9 cellular contexts compared by ENCODE assay signal in genomic region chr5:135135530-135136201, GRCh38.
DNase-seq lines count a peak whose midpoint lies in the region; ATAC-seq and TF ChIP-seq lines count a peak whose summit lies in the region.
"Had no signal": no experiment of that assay in that cellular context is flagged by ENCODE, and none has a peak within 500 bp of the region (broad histone marks: within the 10 kb centered on the region; RNA-seq: fewer than 3 reads in every experiment).

No MANE protein-coding gene starts in this region.

- H3K27me3 ChIP-seq in sigmoid colon (no peaks in the 10 kb centered on the region), MM.1S (replicated peaks; ENCODE audit: insufficient read depth, low read length) (no peaks in the 10 kb centered on the region)

- no peaks in the 10 kb centered on the region for H4K20me1 ChIP-seq in MM.1S (ENCODE audit: insufficient read depth, low read length)

- DNase-seq in GM03348 (ENCODE audit: low spot score) (peak; percentile 74), NCI-H69 (lab: John Stamatoyannopoulos, UW) (peak; percentile 79), epithelial cell of prostate (ENCODE audit: low read depth, low spot score) (no peak), sigmoid colon (peak; percentile 81), MM.1S (no peak), HEK293T (ENCODE audit: extremely low spot score) (no peak)
- DNase-seq in activated CD4-positive, alpha-beta T cell treated with anti-CD3 and anti-CD28 coated beads, Interleukin-2, amount 50 U/mL, for 48 hours, result no peak
- DNase-seq: effector memory CD8-positive, alpha-beta T cell had no signal

- POLR2A ChIA-PET in HEK293T (lab: Yijun Ruan, JAX), result no interaction called here

- no peaks in the 10 kb centered on the region for H3K9me3 ChIP-seq in sigmoid colon
- no peaks in the 10 kb centered on the region for H3K9me3 ChIP-seq in MM.1S (replicated peaks; ENCODE audit: insufficient read depth, low read length)

- CTCF ChIA-PET in HEK293T (lab: Yijun Ruan, JAX), result no interaction called here

- no peak overlapping the region for H3K4me3 ChIP-seq in sigmoid colon
- no peak overlapping the region for H3K4me3 ChIP-seq in MM.1S (ENCODE audit: low read length)

- no peak for TF ChIP-seq POLR2A in sigmoid colon (IDR thresholded peaks at IDR 0.05)

- ATAC-seq in GM21390 (IDR thresholded peaks at IDR 0.05; ENCODE audit: unreplicated experiment), result no peak
- ATAC-seq: effector memory CD8-positive, alpha-beta T cell had no signal

- 17 to 61% methylated on average over 12 of the region's 12 CpGs for WGBS in sigmoid colon, 2 donors

- no peaks in the 10 kb centered on the region for H3K36me3 ChIP-seq in sigmoid colon
- H3K36me3 ChIP-seq in MM.1S (replicated peaks; ENCODE audit: insufficient read depth, low read length), result no peaks in the 10 kb centered on the region

- TF ChIP-seq EP300 in sigmoid colon (IDR thresholded peaks at IDR 0.05), result no peak

- no peaks in the 10 kb centered on the region for H3K9me2 ChIP-seq in MM.1S (replicated peaks; ENCODE audit: insufficient read depth, low read length)

- no peaks in the 10 kb centered on the region for H3F3A ChIP-seq in MM.1S (ENCODE audit: insufficient read depth, low read length)

- no peak overlapping the region for H3K9ac ChIP-seq in MM.1S (ENCODE audit: low read length)

- H3K4me1 ChIP-seq in sigmoid colon, result peaks cover 0 to 47% (median 35%) of the 10 kb centered on the region in 4 donors
- no peaks in the 10 kb centered on the region for H3K4me1 ChIP-seq in MM.1S (ENCODE audit: low read length)

- H3K4me2 ChIP-seq in MM.1S (ENCODE audit: low read depth, low read length), result no peak overlapping the region

- peak overlapping the region; percentile 59 for H3K27ac ChIP-seq in epithelial cell of prostate
- no peak overlapping the region for H3K27ac ChIP-seq in sigmoid colon
- no peak overlapping the region for H3K27ac ChIP-seq in MM.1S (ENCODE audit: low read length)

- H3K79me2 ChIP-seq in MM.1S (ENCODE audit: low read length), result no peaks in the 10 kb centered on the region

- intact Hi-C loops in sigmoid colon (cut with DNase I), result no loop called here

- no peak overlapping the region for H2AFZ ChIP-seq in MM.1S (ENCODE audit: low read length)

- TF ChIP-seq CTCF in sigmoid colon (IDR thresholded peaks at IDR 0.05) (no peak), MM.1S (IDR thresholded peaks at IDR 0.05; ENCODE audit: low read length) (no peak)

TF ChIP-seq in HEK293T, 16 proteins besides CTCF, POLR2A, EP300 and RAD21:
- TF ChIP-seq SUZ12 (IDR thresholded peaks at IDR 0.05), result no peak
- TF ChIP-seq HDGF (IDR thresholded peaks at IDR 0.05; ENCODE audit: borderline replicate concordance), result no peak
- TF ChIP-seq ARNT (IDR thresholded peaks at IDR 0.05), result no peak
- no peak for TF ChIP-seq CTBP1 (IDR thresholded peaks at IDR 0.05; ENCODE audit: borderline replicate concordance)
- no peak for TF ChIP-seq SP1 (IDR thresholded peaks at IDR 0.05)
- TF ChIP-seq L3MBTL2 (conservative IDR thresholded peaks at IDR 0.05), result no peak
- no peak for TF ChIP-seq BHLHE40 (IDR thresholded peaks at IDR 0.05; ENCODE audit: borderline replicate concordance)
- TF ChIP-seq FOXK2 (IDR thresholded peaks at IDR 0.05), result no peak

Comparison
In these comparisons a context has a peak if more than half of its experiments do, and no peak if none do; other contexts are left out.
1. DNase-seq: peak in GM03348 (single experiment), NCI-H69 (single experiment) and sigmoid colon (single experiment); none in epithelial cell of prostate (single experiment), MM.1S (single experiment), activated CD4-positive, alpha-beta T cell treated with anti-CD3 and anti-CD28 coated beads, Interleukin-2, amount 50 U/mL, for 48 hours (0 of 2) and HEK293T (single experiment).